Comparison of ENCODE assay signal across 1 cellular context in genomic region chr17:82301300-82301915, GRCh38.
TF ChIP-seq lines count a peak whose summit lies in the region.

No MANE protein-coding gene starts in this region.

TF ChIP-seq in HCT116, 20 proteins besides CTCF, POLR2A, EP300 and RAD21:
- TF ChIP-seq POLR2AphosphoS5 (IDR thresholded peaks at IDR 0.05; ENCODE audit: low read depth, low read length): no peak
- TF ChIP-seq ELF1 (IDR thresholded peaks at IDR 0.05; ENCODE audit: borderline replicate concordance, low read depth): no peak
- TF ChIP-seq YY1 (IDR thresholded peaks at IDR 0.05; ENCODE audit: extremely low read depth, insufficient replicate concordance, low read depth, low read length): no peak
- TF ChIP-seq JUND (IDR thresholded peaks at IDR 0.05): no peak
- TF ChIP-seq EGR1 (IDR thresholded peaks at IDR 0.05; ENCODE audit: low read depth): no peak
- TF ChIP-seq TCF7L2 (IDR thresholded peaks at IDR 0.05; ENCODE audit: borderline replicate concordance, extremely low read depth, insufficient read depth, insufficient read length): no peak
- no peak for TF ChIP-seq ZNF274 (IDR thresholded peaks at IDR 0.05; ENCODE audit: low read depth, low read length)
- TF ChIP-seq ZBTB33 (IDR thresholded peaks at IDR 0.05; ENCODE audit: extremely low read depth, insufficient replicate concordance, low read length): no peak
- no peak for TF ChIP-seq CBX3 (IDR thresholded peaks at IDR 0.05; ENCODE audit: low read depth)
- TF ChIP-seq EZH2phosphoT487 (IDR thresholded peaks at IDR 0.05; ENCODE audit: borderline replicate concordance): no peak
- TF ChIP-seq SRF (IDR thresholded peaks at IDR 0.05; ENCODE audit: low read depth): no peak
- no peak for TF ChIP-seq CEBPB (IDR thresholded peaks at IDR 0.05; ENCODE audit: low read depth)
- no peak for TF ChIP-seq SP1 (IDR thresholded peaks at IDR 0.05; ENCODE audit: low read depth)
- no peak for TF ChIP-seq ZFX (IDR thresholded peaks at IDR 0.05)
- no peak for TF ChIP-seq SIN3A (IDR thresholded peaks at IDR 0.05; ENCODE audit: low read depth)
- no peak for TF ChIP-seq FOSL1 (IDR thresholded peaks at IDR 0.05; ENCODE audit: low read depth)
